ENCODE assay signal across 18 cellular contexts in genomic region chr7:70855373-70855772, GRCh38.
"Had no signal": no experiment of that assay in that cellular context is flagged by ENCODE, and none has a peak within 500 bp of the region (broad histone marks: within the 10 kb centered on the region; RNA-seq: fewer than 3 reads in every experiment).

No MANE protein-coding gene starts in this region.

- H3K4me3 ChIP-seq: coronary artery, heart left ventricle, sigmoid colon, skin epidermis, stomach, thoracic aorta, transverse colon had no signal

- H3K27ac ChIP-seq: coronary artery, heart left ventricle, sigmoid colon, skin epidermis, stomach, thoracic aorta, transverse colon had no signal

- H3K9me3 ChIP-seq: heart left ventricle, thoracic aorta, transverse colon had no signal

- H3K4me1 Mint-ChIP-seq: naive thymus-derived CD4-positive, alpha-beta T cell; nephron progenitor cell had no signal

- H3K27me3 ChIP-seq: heart left ventricle, sigmoid colon, stomach, transverse colon had no signal

- H3K9me3 Mint-ChIP-seq: nephron progenitor cell had no signal

- H3K4me1 ChIP-seq: heart left ventricle, sigmoid colon, stomach, transverse colon had no signal

- H3K36me3 ChIP-seq: heart left ventricle, sigmoid colon, stomach, thoracic aorta, transverse colon had no signal

- DNase-seq: effector CD4-positive, alpha-beta T cell; heart left ventricle; hippocampal formation; kidney glomerular epithelial cell; mammary epithelial cell; naive thymus-derived CD4-positive, alpha-beta T cell; nephron progenitor cell; posterior cingulate gyrus; sigmoid colon; stimulated activated CD4-positive, alpha-beta T cell treated with anti-CD3 and anti-CD28 coated beads, Interleukin-2, amount 100 ng/mL, for 24 hours; stimulated activated CD4-positive, alpha-beta T cell treated with anti-CD3 and anti-CD28 coated beads, Interleukin-4, amount 100 ng/mL, for 4 hours; stimulated activated naive CD4-positive, alpha-beta T cell; stomach; transverse colon had no signal

- H3K36me3 Mint-ChIP-seq: naive thymus-derived CD4-positive, alpha-beta T cell had no signal

- ATAC-seq: esophagus mucosa; heart left ventricle; naive thymus-derived CD4-positive, alpha-beta T cell had no signal

- H3K27ac Mint-ChIP-seq: naive thymus-derived CD4-positive, alpha-beta T cell; nephron progenitor cell had no signal

- H3K4me3 Mint-ChIP-seq: naive thymus-derived CD4-positive, alpha-beta T cell; nephron progenitor cell had no signal
